Comparison of ENCODE assay signal across 17 cellular contexts in the genomic region with DNA sequence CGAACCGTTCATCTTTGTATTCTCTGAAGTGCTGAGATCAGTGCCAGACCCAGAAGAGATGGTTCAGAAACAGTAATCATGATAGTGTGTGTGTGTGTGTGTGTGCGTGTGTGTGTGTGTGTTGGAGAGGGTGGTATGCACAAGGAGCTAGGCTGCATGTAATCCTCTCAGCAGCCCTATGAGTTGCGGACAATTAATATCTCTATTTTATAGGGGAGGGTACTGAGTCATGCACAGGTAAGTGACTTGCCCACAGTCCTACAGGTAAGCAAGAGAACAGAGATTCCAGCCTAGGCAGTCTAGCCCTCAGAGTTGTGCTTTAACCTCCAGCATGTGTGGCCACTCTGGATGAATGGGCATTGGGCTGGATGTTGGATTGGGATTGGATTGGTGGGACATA. TPM values are rescaled to one million over a fixed set of nuclear protein-coding genes. Genes with fewer than 3 reads are reported as not detected.
A peak's percentile ranks its signal among the peaks of the same experiment; 100 is the strongest.
DNase-seq lines count a peak whose midpoint lies in the region; ATAC-seq and TF ChIP-seq lines count a peak whose summit lies in the region.
"Had no signal": no experiment of that assay in that cellular context is flagged by ENCODE, and none has a peak within 500 bp of the region (broad histone marks: within the 10 kb centered on the region; RNA-seq: fewer than 3 reads in every experiment).

No MANE protein-coding gene starts in this region.

- intact Hi-C loops in breast epithelium (cut with DNase I; ENCODE audit: low total_unique reads) (no loop called here), MCF 10A (cut with micrococcal nuclease) (no loop called here)
- intact Hi-C loops in activated T-helper 1 cell treated with anti-CD3 and anti-CD28 coated beads, Interleukin-12 subunit alpha, Interleukin-12 subunit beta, Interleukin-2, Interleukin-4 antibody, amounts not matched to agents 30 ng/mL and 10 ng/mL and 1 ng/mL, durations not matched to agents 14 hours and 24 hours and 36 hours (cut with micrococcal nuclease) = no loop called here

- BruUV-seq in MCF 10A (replicated peaks; lab: Mats Ljungman, UMichigan) = no TSS peak

- peaks cover 7% of the 10 kb centered on the region for H3K9me3 Mint-ChIP-seq in MCF 10A (ENCODE audit: unreplicated experiment)
- H3K9me3 Mint-ChIP-seq in stimulated activated naive B cell treated with anti-CD40 and anti-IgM and Interleukin-4, amounts not matched to agents 10 μg/mL and 1 μg/mL and 100 μg/mL, for 72 hours = peaks cover 5 to 6% of the 10 kb centered on the region in 2 donors
- H3K9me3 Mint-ChIP-seq in osteocyte (ENCODE audit: unreplicated experiment) = no peaks in the 10 kb centered on the region
- H3K9me3 Mint-ChIP-seq in activated T-helper 1 cell treated with anti-CD3 and anti-CD28 coated beads, Interleukin-12 subunit alpha, Interleukin-12 subunit beta, Interleukin-2, Interleukin-4 antibody, amounts not matched to agents 30 ng/mL and 10 ng/mL and 1 ng/mL, durations not matched to agents 14 hours and 24 hours and 36 hours = peaks cover 6% of the 10 kb centered on the region
- H3K9me3 Mint-ChIP-seq: GM23338 had no signal

- POLR2A ChIA-PET in MCF 10A (lab: Yijun Ruan, JAX) = interaction anchor here (0.8 to 1.2 kb wide), 3 partner anchors 11 to 345 kb away, joined by 3 to 5 read pairs (median 3); no protein-coding TSS in a partner anchor

- DNase-seq in breast epithelium (ENCODE audit: low spot score in 2 of 2) = no peak
- no peak for DNase-seq in MCF 10A (ENCODE audit: unreplicated experiment)
- DNase-seq in epithelial cell of prostate (ENCODE audit: low read depth, low spot score) = no peak
- no peak for DNase-seq in stimulated activated naive B cell treated with anti-CD40 and anti-IgM and Interleukin-4, amounts not matched to agents 10 μg/mL and 1 μg/mL and 100 μg/mL, for 72 hours
- DNase-seq in osteocyte (ENCODE audit: extremely low spot score, unreplicated experiment) = no peak
- DNase-seq in activated T-helper 1 cell treated with anti-CD3 and anti-CD28 coated beads, Interleukin-12 subunit alpha, Interleukin-12 subunit beta, Interleukin-2, Interleukin-4 antibody, amounts not matched to agents 30 ng/mL and 10 ng/mL and 1 ng/mL, durations not matched to agents 14 hours and 24 hours and 36 hours (ENCODE audit: low spot score) = no peak
- DNase-seq in mesenteric fat pad (ENCODE audit: low spot score) = no peak
- DNase-seq: 8988T; BE2C; C1 segment of cervical spinal cord; CD4-positive, alpha-beta T cell; HCEC 1CT; HFFc6; IMR-90 had no signal

- TF ChIP-seq POLR2A in breast epithelium (IDR thresholded peaks at IDR 0.05) = no peak

- H3K36me3 Mint-ChIP-seq in MCF 10A (ENCODE audit: insufficient read depth, unreplicated experiment) (no peaks in the 10 kb centered on the region), osteocyte (ENCODE audit: unreplicated experiment) (no peaks in the 10 kb centered on the region)
- peaks cover 5 to 10% of the 10 kb centered on the region in 2 donors for H3K36me3 Mint-ChIP-seq in stimulated activated naive B cell treated with anti-CD40 and anti-IgM and Interleukin-4, amounts not matched to agents 10 μg/mL and 1 μg/mL and 100 μg/mL, for 72 hours
- H3K36me3 Mint-ChIP-seq in activated T-helper 1 cell treated with anti-CD3 and anti-CD28 coated beads, Interleukin-12 subunit alpha, Interleukin-12 subunit beta, Interleukin-2, Interleukin-4 antibody, amounts not matched to agents 30 ng/mL and 10 ng/mL and 1 ng/mL, durations not matched to agents 14 hours and 24 hours and 36 hours (ENCODE audit: low read depth) = peaks cover 3% of the 10 kb centered on the region

- no peak overlapping the region for H3K4me3 Mint-ChIP-seq in MCF 10A (ENCODE audit: unreplicated experiment)
- no peak overlapping the region for H3K4me3 Mint-ChIP-seq in stimulated activated naive B cell treated with anti-CD40 and anti-IgM and Interleukin-4, amounts not matched to agents 10 μg/mL and 1 μg/mL and 100 μg/mL, for 72 hours
- H3K4me3 Mint-ChIP-seq in osteocyte (ENCODE audit: unreplicated experiment) = no peak overlapping the region
- H3K4me3 Mint-ChIP-seq in activated T-helper 1 cell treated with anti-CD3 and anti-CD28 coated beads, Interleukin-12 subunit alpha, Interleukin-12 subunit beta, Interleukin-2, Interleukin-4 antibody, amounts not matched to agents 30 ng/mL and 10 ng/mL and 1 ng/mL, durations not matched to agents 14 hours and 24 hours and 36 hours = no peak overlapping the region
- H3K4me3 Mint-ChIP-seq: CD4-positive, alpha-beta T cell; GM23338; HFFc6 had no signal

- H3K27me3 ChIP-seq in breast epithelium = peaks cover 0 to 4% of the 10 kb centered on the region in 2 donors
- H3K27me3 ChIP-seq: BE2C had no signal

- H3K27ac ChIP-seq in breast epithelium (peak overlapping the region; percentile 1 to 25), epithelial cell of prostate (peak overlapping the region; percentile 31)

- H3K4me1 Mint-ChIP-seq in MCF 10A (ENCODE audit: insufficient read depth, unreplicated experiment) = peaks cover 12% of the 10 kb centered on the region
- H3K4me1 Mint-ChIP-seq in stimulated activated naive B cell treated with anti-CD40 and anti-IgM and Interleukin-4, amounts not matched to agents 10 μg/mL and 1 μg/mL and 100 μg/mL, for 72 hours = peaks cover 24 to 43% of the 10 kb centered on the region in 2 donors
- no peaks in the 10 kb centered on the region for H3K4me1 Mint-ChIP-seq in osteocyte (ENCODE audit: unreplicated experiment)
- peaks cover 7% of the 10 kb centered on the region for H3K4me1 Mint-ChIP-seq in activated T-helper 1 cell treated with anti-CD3 and anti-CD28 coated beads, Interleukin-12 subunit alpha, Interleukin-12 subunit beta, Interleukin-2, Interleukin-4 antibody, amounts not matched to agents 30 ng/mL and 10 ng/mL and 1 ng/mL, durations not matched to agents 14 hours and 24 hours and 36 hours (ENCODE audit: low read depth)
- H3K4me1 Mint-ChIP-seq: GM23338 had no signal

- CTCF ChIA-PET in MCF 10A (lab: Yijun Ruan, JAX) = interaction anchor here (2.2 kb wide), 1 partner anchor 32 kb away, joined by 10 read pairs; no protein-coding TSS in a partner anchor

- no peak overlapping the region for H3K4me3 ChIP-seq in breast epithelium
- H3K4me3 ChIP-seq: GM23338, K562 had no signal

- H3K27ac Mint-ChIP-seq in MCF 10A (ENCODE audit: low read depth, unreplicated experiment) (no peak overlapping the region), osteocyte (ENCODE audit: unreplicated experiment) (no peak overlapping the region)
- peak overlapping the region; percentile 89 for H3K27ac Mint-ChIP-seq in stimulated activated naive B cell treated with anti-CD40 and anti-IgM and Interleukin-4, amounts not matched to agents 10 μg/mL and 1 μg/mL and 100 μg/mL, for 72 hours
- no peak overlapping the region for H3K27ac Mint-ChIP-seq in activated T-helper 1 cell treated with anti-CD3 and anti-CD28 coated beads, Interleukin-12 subunit alpha, Interleukin-12 subunit beta, Interleukin-2, Interleukin-4 antibody, amounts not matched to agents 30 ng/mL and 10 ng/mL and 1 ng/mL, durations not matched to agents 14 hours and 24 hours and 36 hours
- H3K27ac Mint-ChIP-seq: CD4-positive, alpha-beta T cell; GM23338; HFFc6 had no signal

- TF ChIP-seq CTCF in breast epithelium (IDR thresholded peaks at IDR 0.05) (no peak), MCF 10A (IDR thresholded peaks at IDR 0.05; ENCODE audit: unreplicated experiment) (no peak), osteocyte (IDR thresholded peaks at IDR 0.05) (no peak)

- no peaks in the 10 kb centered on the region for H3K9me3 ChIP-seq in breast epithelium
- H3K9me3 ChIP-seq: BE2C, Caco-2 had no signal

- no peaks in the 10 kb centered on the region for H3K36me3 ChIP-seq in breast epithelium
- H3K36me3 ChIP-seq: BE2C had no signal

- H3K4me1 ChIP-seq in breast epithelium = peaks cover 0 to 2% of the 10 kb centered on the region in 2 donors
- H3K4me1 ChIP-seq: BE2C, Caco-2 had no signal

- ATAC-seq in stimulated activated naive B cell treated with anti-CD40 and anti-IgM and Interleukin-4, amounts not matched to agents 10 μg/mL and 1 μg/mL and 100 μg/mL, for 72 hours (replicated peaks) = no peak
- ATAC-seq: GM23338, K562 had no signal

- H3K27me3 Mint-ChIP-seq in MCF 10A (ENCODE audit: insufficient read depth, unreplicated experiment) = peaks cover 7% of the 10 kb centered on the region
- H3K27me3 Mint-ChIP-seq in stimulated activated naive B cell treated with anti-CD40 and anti-IgM and Interleukin-4, amounts not matched to agents 10 μg/mL and 1 μg/mL and 100 μg/mL, for 72 hours = no peaks in the 10 kb centered on the region
- H3K27me3 Mint-ChIP-seq in osteocyte (ENCODE audit: unreplicated experiment) = no peaks in the 10 kb centered on the region
- no peaks in the 10 kb centered on the region for H3K27me3 Mint-ChIP-seq in activated T-helper 1 cell treated with anti-CD3 and anti-CD28 coated beads, Interleukin-12 subunit alpha, Interleukin-12 subunit beta, Interleukin-2, Interleukin-4 antibody, amounts not matched to agents 30 ng/mL and 10 ng/mL and 1 ng/mL, durations not matched to agents 14 hours and 24 hours and 36 hours (ENCODE audit: insufficient read depth)

RNA-seq across cellular contexts. Expression of gene TCL1A, which starts 27.9 kb away (rescaled TPM):
- total RNA-seq in breast epithelium (not detected), MCF 10A (2022) (not detected in 2 replicates), osteocyte (not detected in 2 replicates), mesenteric fat pad (not detected)
- not detected in 2 replicates for total RNA-seq in activated T-helper 1 cell treated with anti-CD3 and anti-CD28 coated beads, Interleukin-12 subunit alpha, Interleukin-12 subunit beta, Interleukin-2, Interleukin-4 antibody, amounts not matched to agents 30 ng/mL and 10 ng/mL and 1 ng/mL, durations not matched to agents 14 hours and 24 hours and 36 hours
- total RNA-seq: Caco-2; CD4-positive, alpha-beta T cell; HFFc6; IMR-90; K562 had no signal

RNA-seq across cellular contexts. Expression of gene TCL1B, which starts 55.6 kb away (rescaled TPM):
- total RNA-seq in breast epithelium = not detected
- not detected in 2 replicates for total RNA-seq in MCF 10A (2022)
- total RNA-seq in osteocyte = not detected in 2 replicates
- total RNA-seq in activated T-helper 1 cell treated with anti-CD3 and anti-CD28 coated beads, Interleukin-12 subunit alpha, Interleukin-12 subunit beta, Interleukin-2, Interleukin-4 antibody, amounts not matched to agents 30 ng/mL and 10 ng/mL and 1 ng/mL, durations not matched to agents 14 hours and 24 hours and 36 hours = not detected in 2 replicates
- not detected for total RNA-seq in mesenteric fat pad
- total RNA-seq: Caco-2; CD4-positive, alpha-beta T cell; HFFc6; IMR-90; K562 had no signal
